In the genomic region with DNA sequence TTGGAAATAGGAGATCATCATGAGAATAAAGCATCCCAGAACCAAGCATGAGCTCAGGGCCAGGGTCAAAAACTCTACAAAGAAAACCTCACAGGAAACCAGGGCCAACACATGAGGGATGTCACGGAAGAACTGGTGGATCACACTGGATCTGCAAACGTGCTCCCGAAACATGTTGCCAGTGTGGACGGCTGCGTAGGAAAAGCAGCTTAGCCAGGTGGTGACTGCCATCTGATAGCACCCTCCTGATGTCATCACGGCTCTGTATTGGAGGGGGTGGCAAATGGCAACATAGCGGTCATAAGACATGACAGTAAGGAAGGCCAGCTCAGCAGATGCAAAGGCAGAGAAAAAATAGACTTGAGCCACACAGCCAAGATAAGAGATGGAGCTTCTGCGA, we compare ENCODE assay signal across 14 cellular contexts. TPM values are rescaled to one million over a fixed set of nuclear protein-coding genes. Genes with fewer than 3 reads are reported as not detected.
DNase-seq lines count a peak whose midpoint lies in the region.
"Had no signal": no experiment of that assay in that cellular context is flagged by ENCODE, and none has a peak within 500 bp of the region (broad histone marks: within the 10 kb centered on the region; RNA-seq: fewer than 3 reads in every experiment).

No MANE protein-coding gene starts in this region.

- peak; percentile 7 for DNase-seq in NCI-H2171 treated with DMSO at 0.1 percent for 48 hours (lab: John Stamatoyannopoulos, UW)
- no peak for DNase-seq in NCI-H2171 (lab: John Stamatoyannopoulos, UW)
- peak; percentile 14 to 48 for DNase-seq in SHP77 (lab: John Stamatoyannopoulos, UW)
- no peak for DNase-seq in SHP77 treated with DMSO at 0.1 percent for 48 hours (lab: John Stamatoyannopoulos, UW)
- DNase-seq in HT-29 (ENCODE audit: low spot score): no peak
- DNase-seq: AML-193; Caco-2; Calu3; CD4-positive, alpha-beta T cell; CD8-positive, alpha-beta T cell; DMS79 treated with DMSO at 0.1 percent for 48 hours; GF-D8 had no signal

RNA-seq across cellular contexts. Expression of a gene that starts 20.9 kb away (rescaled TPM):
- total RNA-seq in HT-29 (2014; rRNA removed; shearing (Covaris generic)): not detected in 2 replicates
- total RNA-seq: A172; B cell; Caco-2; Calu3; CD4-positive, alpha-beta T cell; CD8-positive, alpha-beta T cell had no signal

RNA-seq across cellular contexts. Expression of a gene that starts 26.3 kb away (rescaled TPM):
- not detected in 2 replicates for total RNA-seq in HT-29 (2014; rRNA removed; shearing (Covaris generic))
- total RNA-seq: A172; B cell; Caco-2; Calu3; CD4-positive, alpha-beta T cell; CD8-positive, alpha-beta T cell had no signal

RNA-seq across cellular contexts. Expression of a gene that starts 36.6 kb away (rescaled TPM):
- total RNA-seq in HT-29 (2014; rRNA removed; shearing (Covaris generic)): not detected in 2 replicates
- total RNA-seq: A172; Caco-2; Calu3; CD4-positive, alpha-beta T cell; CD8-positive, alpha-beta T cell had no signal

RNA-seq across cellular contexts. Expression of a gene that starts 46.8 kb away (rescaled TPM):
- total RNA-seq in HT-29 (2014; rRNA removed; shearing (Covaris generic)): not detected in 2 replicates
- total RNA-seq: A172; Caco-2; Calu3; CD4-positive, alpha-beta T cell; CD8-positive, alpha-beta T cell had no signal

Comparison
In these comparisons a context has a peak if more than half of its experiments do, and no peak if none do; other contexts are left out.
1. DNase-seq: peak in NCI-H2171 treated with DMSO at 0.1 percent for 48 hours (single experiment) and SHP77 (2 of 2); none in NCI-H2171 (single experiment), SHP77 treated with DMSO at 0.1 percent for 48 hours (single experiment) and HT-29 (single experiment).